1 cellular context compared by ENCODE assay signal in the genomic region with DNA sequence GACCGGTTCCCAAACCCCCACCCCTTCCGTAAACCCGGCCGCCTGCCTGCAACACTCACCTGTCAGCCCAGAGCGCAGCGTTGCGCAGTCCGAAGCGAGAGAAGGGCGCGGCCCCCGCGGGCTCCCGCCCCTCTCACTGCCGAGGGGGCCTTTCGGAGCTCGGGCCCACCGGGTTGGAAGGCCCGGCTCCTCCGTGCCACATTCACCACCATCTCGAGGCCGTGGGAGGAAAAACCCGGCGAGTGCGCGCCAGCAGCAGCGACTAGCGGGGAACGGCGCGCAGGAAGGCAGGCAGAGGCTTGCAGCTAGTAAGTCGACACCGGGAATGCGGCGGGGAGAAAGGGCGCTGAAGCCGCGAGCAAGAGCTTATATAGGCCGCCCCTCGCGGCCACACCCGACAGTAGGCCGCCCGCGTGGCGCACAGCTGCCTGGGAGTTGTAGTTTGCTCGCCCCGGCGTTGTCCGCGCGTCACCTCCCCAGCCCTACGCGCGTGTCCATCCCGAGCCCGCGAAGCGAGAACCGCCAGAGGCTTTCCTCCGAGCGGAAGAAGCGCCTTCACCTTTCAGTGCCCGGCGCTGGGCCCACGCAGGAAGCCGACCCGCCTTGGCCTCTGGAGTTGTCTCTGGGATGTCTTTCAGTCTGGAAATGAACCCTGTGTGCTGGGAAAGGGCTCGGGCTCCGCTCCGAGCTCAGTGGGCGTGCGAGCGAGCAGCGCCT.
TF ChIP-seq lines count a peak whose summit lies in the region.

No MANE protein-coding gene starts in this region.

TF ChIP-seq in K562, 482 proteins besides CTCF, POLR2A, EP300 and RAD21 (continued from another document and continues in another):
- TF ChIP-seq TFAM (CRISPR knock-in tag; conservative IDR thresholded peaks at IDR 0.05) (no peak), MECOM (CRISPR knock-in tag; IDR thresholded peaks at IDR 0.05) (peak; percentile 46; the same call in 1 of the 2 replicates), NEUROD1 (IDR thresholded peaks at IDR 0.05; ENCODE audit: borderline replicate concordance, low read depth, low read length, partially characterized antibody) (peak; percentile 83), XRCC5 (IDR thresholded peaks at IDR 0.05; ENCODE audit: low read depth, low read length) (peak; percentile 89), FOXK2 (conservative IDR thresholded peaks at IDR 0.05 in 1 of 2, IDR thresholded peaks at IDR 0.05 in 1 of 2; ENCODE audit: low read depth in 2 of 2) (peak in 1 of 2 experiments; percentile 50), HSF4 (CRISPR knock-in tag; IDR thresholded peaks at IDR 0.05; ENCODE audit: borderline replicate concordance) (peak; percentile 43; the same call in 1 of the 2 replicates), ZNF175 (CRISPR knock-in tag; IDR thresholded peaks at IDR 0.05; ENCODE audit: low read depth) (peak; percentile 76; the same call in 1 of the 2 replicates), PTBP1 (IDR thresholded peaks at IDR 0.05; ENCODE audit: low read depth, low read length) (peak; percentile 94; the same call in 1 of the 2 replicates), CCNT2 (IDR thresholded peaks at IDR 0.05; ENCODE audit: borderline replicate concordance, extremely low read depth, insufficient read length, low read depth, low read length) (peak; percentile 95), MCM7 (IDR thresholded peaks at IDR 0.05) (no peak), ZNF197 (CRISPR knock-in tag; IDR thresholded peaks at IDR 0.05; ENCODE audit: low read depth) (peak; percentile 61; the same call in 1 of the 2 replicates), TAF9B (IDR thresholded peaks at IDR 0.05; ENCODE audit: partially characterized antibody) (peak; percentile 99), CHD1 (IDR thresholded peaks at IDR 0.05; ENCODE audit: low read length) (no peak), ZNF121 (CRISPR knock-in tag; conservative IDR thresholded peaks at IDR 0.05) (0 out of 2 replicates have a peak, but pooled peaks have one; percentile 11), ZNF24 (IDR thresholded peaks at IDR 0.05) (peak; percentile 67), GATAD2B (IDR thresholded peaks at IDR 0.05; ENCODE audit: borderline replicate concordance) (no peak; the same call in 1 of the 2 replicates), SMARCA4 (IDR thresholded peaks at IDR 0.05) (peak; percentile 57; the same call in 1 of the 2 replicates), CREM (IDR thresholded peaks at IDR 0.05; ENCODE audit: low read depth) (peak; percentile 95), RBBP5 (IDR thresholded peaks at IDR 0.05; ENCODE audit: borderline replicate concordance, insufficient read depth, low read length, poor library complexity, severe bottlenecking) (peak; percentile 75), ZNF76 (CRISPR knock-in tag; IDR thresholded peaks at IDR 0.05; ENCODE audit: borderline replicate concordance) (peak; percentile 31; the same call in 1 of the 2 replicates), ZNF384 (IDR thresholded peaks at IDR 0.05; ENCODE audit: low read depth, low read length) (peak; percentile 58; the same call in 1 of the 2 replicates), CREB1 (IDR thresholded peaks at IDR 0.05) (peak; percentile 86), CREB1 (CRISPR knock-in tag; IDR thresholded peaks at IDR 0.05) (peak; percentile 93), ZNF695 (CRISPR knock-in tag; IDR thresholded peaks at IDR 0.05) (no peak), PHF21A (IDR thresholded peaks at IDR 0.05; ENCODE audit: borderline replicate concordance, low read depth) (peak; percentile 80; the same call in 1 of the 2 replicates), MEF2D (tag; conservative IDR thresholded peaks at IDR 0.05; ENCODE audit: low read depth) (no peak), POLR2B (IDR thresholded peaks at IDR 0.05; ENCODE audit: low read depth, partially characterized antibody) (peak; percentile 100), IFI16 (CRISPR knock-in tag; IDR thresholded peaks at IDR 0.05) (no peak), NONO (IDR thresholded peaks at IDR 0.05; ENCODE audit: low read depth in 2 of 2, low read length in 1 of 2) (peak; percentile 90 to 100), OTX1 (CRISPR knock-in tag; IDR thresholded peaks at IDR 0.05) (peak; percentile 67; the same call in 1 of the 2 replicates), ZC3H8 (IDR thresholded peaks at IDR 0.05) (no peak; the same call in 1 of the 2 replicates), GABPB2 (CRISPR knock-in tag; conservative IDR thresholded peaks at IDR 0.05) (no peak)
- TF ChIP-seq, protein P1, sequence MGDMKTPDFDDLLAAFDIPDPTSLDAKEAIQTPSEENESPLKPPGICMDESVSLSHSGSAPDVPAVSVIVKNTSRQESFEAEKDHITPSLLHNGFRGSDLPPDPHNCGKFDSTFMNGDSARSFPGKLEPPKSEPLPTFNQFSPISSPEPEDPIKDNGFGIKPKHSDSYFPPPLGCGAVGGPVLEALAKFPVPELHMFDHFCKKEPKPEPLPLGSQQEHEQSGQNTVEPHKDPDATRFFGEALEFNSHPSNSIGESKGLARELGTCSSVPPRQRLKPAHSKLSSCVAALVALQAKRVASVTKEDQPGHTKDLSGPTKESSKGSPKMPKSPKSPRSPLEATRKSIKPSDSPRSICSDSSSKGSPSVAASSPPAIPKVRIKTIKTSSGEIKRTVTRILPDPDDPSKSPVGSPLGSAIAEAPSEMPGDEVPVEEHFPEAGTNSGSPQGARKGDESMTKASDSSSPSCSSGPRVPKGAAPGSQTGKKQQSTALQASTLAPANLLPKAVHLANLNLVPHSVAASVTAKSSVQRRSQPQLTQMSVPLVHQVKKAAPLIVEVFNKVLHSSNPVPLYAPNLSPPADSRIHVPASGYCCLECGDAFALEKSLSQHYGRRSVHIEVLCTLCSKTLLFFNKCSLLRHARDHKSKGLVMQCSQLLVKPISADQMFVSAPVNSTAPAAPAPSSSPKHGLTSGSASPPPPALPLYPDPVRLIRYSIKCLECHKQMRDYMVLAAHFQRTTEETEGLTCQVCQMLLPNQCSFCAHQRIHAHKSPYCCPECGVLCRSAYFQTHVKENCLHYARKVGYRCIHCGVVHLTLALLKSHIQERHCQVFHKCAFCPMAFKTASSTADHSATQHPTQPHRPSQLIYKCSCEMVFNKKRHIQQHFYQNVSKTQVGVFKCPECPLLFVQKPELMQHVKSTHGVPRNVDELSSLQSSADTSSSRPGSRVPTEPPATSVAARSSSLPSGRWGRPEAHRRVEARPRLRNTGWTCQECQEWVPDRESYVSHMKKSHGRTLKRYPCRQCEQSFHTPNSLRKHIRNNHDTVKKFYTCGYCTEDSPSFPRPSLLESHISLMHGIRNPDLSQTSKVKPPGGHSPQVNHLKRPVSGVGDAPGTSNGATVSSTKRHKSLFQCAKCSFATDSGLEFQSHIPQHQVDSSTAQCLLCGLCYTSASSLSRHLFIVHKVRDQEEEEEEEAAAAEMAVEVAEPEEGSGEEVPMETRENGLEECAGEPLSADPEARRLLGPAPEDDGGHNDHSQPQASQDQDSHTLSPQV (IDR thresholded peaks at IDR 0.05) = peak; percentile 77
- TF ChIP-seq, protein P2, sequence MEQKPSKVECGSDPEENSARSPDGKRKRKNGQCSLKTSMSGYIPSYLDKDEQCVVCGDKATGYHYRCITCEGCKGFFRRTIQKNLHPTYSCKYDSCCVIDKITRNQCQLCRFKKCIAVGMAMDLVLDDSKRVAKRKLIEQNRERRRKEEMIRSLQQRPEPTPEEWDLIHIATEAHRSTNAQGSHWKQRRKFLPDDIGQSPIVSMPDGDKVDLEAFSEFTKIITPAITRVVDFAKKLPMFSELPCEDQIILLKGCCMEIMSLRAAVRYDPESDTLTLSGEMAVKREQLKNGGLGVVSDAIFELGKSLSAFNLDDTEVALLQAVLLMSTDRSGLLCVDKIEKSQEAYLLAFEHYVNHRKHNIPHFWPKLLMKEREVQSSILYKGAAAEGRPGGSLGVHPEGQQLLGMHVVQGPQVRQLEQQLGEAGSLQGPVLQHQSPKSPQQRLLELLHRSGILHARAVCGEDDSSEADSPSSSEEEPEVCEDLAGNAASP (IDR thresholded peaks at IDR 0.05) = no peak
- TF ChIP-seq, protein P3, sequence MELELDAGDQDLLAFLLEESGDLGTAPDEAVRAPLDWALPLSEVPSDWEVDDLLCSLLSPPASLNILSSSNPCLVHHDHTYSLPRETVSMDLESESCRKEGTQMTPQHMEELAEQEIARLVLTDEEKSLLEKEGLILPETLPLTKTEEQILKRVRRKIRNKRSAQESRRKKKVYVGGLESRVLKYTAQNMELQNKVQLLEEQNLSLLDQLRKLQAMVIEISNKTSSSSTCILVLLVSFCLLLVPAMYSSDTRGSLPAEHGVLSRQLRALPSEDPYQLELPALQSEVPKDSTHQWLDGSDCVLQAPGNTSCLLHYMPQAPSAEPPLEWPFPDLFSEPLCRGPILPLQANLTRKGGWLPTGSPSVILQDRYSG (tag; conservative IDR thresholded peaks at IDR 0.05; ENCODE audit: low read depth) = 0 out of 2 replicates have a peak, but pooled peaks have one; percentile 58
- TF ChIP-seq, protein P4, sequence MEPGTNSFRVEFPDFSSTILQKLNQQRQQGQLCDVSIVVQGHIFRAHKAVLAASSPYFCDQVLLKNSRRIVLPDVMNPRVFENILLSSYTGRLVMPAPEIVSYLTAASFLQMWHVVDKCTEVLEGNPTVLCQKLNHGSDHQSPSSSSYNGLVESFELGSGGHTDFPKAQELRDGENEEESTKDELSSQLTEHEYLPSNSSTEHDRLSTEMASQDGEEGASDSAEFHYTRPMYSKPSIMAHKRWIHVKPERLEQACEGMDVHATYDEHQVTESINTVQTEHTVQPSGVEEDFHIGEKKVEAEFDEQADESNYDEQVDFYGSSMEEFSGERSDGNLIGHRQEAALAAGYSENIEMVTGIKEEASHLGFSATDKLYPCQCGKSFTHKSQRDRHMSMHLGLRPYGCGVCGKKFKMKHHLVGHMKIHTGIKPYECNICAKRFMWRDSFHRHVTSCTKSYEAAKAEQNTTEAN (CRISPR knock-in tag; IDR thresholded peaks at IDR 0.05) = peak; percentile 93
- TF ChIP-seq, protein P5, sequence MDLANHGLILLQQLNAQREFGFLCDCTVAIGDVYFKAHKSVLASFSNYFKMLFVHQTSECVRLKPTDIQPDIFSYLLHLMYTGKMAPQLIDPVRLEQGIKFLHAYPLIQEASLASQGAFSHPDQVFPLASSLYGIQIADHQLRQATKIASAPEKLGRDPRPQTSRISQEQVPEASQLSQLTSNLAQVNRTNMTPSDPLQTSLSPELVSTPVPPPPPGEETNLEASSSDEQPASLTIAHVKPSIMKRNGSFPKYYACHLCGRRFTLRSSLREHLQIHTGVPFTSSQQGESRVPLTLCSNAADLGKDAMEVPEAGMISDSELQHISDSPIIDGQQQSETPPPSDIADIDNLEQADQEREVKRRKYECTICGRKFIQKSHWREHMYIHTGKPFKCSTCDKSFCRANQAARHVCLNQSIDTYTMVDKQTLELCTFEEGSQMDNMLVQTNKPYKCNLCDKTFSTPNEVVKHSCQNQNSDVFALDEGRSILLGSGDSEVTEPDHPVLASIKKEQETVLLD (IDR thresholded peaks at IDR 0.05) = peak; percentile 89
- TF ChIP-seq, protein P6, sequence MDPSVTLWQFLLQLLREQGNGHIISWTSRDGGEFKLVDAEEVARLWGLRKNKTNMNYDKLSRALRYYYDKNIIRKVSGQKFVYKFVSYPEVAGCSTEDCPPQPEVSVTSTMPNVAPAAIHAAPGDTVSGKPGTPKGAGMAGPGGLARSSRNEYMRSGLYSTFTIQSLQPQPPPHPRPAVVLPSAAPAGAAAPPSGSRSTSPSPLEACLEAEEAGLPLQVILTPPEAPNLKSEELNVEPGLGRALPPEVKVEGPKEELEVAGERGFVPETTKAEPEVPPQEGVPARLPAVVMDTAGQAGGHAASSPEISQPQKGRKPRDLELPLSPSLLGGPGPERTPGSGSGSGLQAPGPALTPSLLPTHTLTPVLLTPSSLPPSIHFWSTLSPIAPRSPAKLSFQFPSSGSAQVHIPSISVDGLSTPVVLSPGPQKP (CRISPR knock-in tag; IDR thresholded peaks at IDR 0.05) = no peak
- TF ChIP-seq, protein P7, sequence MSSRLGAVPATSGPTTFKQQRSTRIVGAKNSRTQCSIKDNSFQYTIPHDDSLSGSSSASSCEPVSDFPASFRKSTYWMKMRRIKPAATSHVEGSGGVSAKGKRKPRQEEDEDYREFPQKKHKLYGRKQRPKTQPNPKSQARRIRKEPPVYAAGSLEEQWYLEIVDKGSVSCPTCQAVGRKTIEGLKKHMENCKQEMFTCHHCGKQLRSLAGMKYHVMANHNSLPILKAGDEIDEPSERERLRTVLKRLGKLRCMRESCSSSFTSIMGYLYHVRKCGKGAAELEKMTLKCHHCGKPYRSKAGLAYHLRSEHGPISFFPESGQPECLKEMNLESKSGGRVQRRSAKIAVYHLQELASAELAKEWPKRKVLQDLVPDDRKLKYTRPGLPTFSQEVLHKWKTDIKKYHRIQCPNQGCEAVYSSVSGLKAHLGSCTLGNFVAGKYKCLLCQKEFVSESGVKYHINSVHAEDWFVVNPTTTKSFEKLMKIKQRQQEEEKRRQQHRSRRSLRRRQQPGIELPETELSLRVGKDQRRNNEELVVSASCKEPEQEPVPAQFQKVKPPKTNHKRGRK (tag; IDR thresholded peaks at IDR 0.05) = no peak
